Comparison of ENCODE assay signal across 20 cellular contexts in genomic region chr17:1431631-1432104, GRCh38. TPM values are rescaled to one million over a fixed set of nuclear protein-coding genes. Genes with fewer than 3 reads are reported as not detected.
A peak's percentile ranks its signal among the peaks of the same experiment; 100 is the strongest.
DNase-seq lines count a peak whose midpoint lies in the region; ATAC-seq and TF ChIP-seq lines count a peak whose summit lies in the region.
"Had no signal": no experiment of that assay in that cellular context is flagged by ENCODE, and none has a peak within 500 bp of the region (broad histone marks: within the 10 kb centered on the region; RNA-seq: fewer than 3 reads in every experiment).

No MANE protein-coding gene starts in this region.

- DNase-seq in CD4-positive, alpha-beta T cell = no peak
- DNase-seq in GM20000 (ENCODE audit: low spot score) (peak; percentile 36), DMS 273 treated with DMSO at 0.1 percent for 48 hours (lab: John Stamatoyannopoulos, UW) (no peak), suprapubic skin (ENCODE audit: low spot score in 2 of 2) (no peak)
- DNase-seq in central memory CD8-positive, alpha-beta T cell (ENCODE audit: low spot score in 2 of 2) = no peak
- DNase-seq: C1 segment of cervical spinal cord; kidney glomerular epithelial cell; midbrain; NCI-H1436 treated with DMSO at 0.1 percent for 48 hours; NCI-H345; stimulated activated CD4-positive, alpha-beta T cell treated with anti-CD3 and anti-CD28 coated beads, Interleukin-4, amount 100 ng/mL, for 4 hours; T1000; testis had no signal

- TF ChIP-seq POLR2A in suprapubic skin (IDR thresholded peaks at IDR 0.05) = no peak

- peaks cover 30% of the 10 kb centered on the region for H3K4me1 Mint-ChIP-seq in CD4-positive, alpha-beta T cell (ENCODE audit: low read depth)
- peaks cover 24% of the 10 kb centered on the region for H3K4me1 Mint-ChIP-seq in central memory CD8-positive, alpha-beta T cell

- H3K9me3 Mint-ChIP-seq in CD4-positive, alpha-beta T cell = no peaks in the 10 kb centered on the region
- H3K9me3 Mint-ChIP-seq in central memory CD8-positive, alpha-beta T cell = no peaks in the 10 kb centered on the region

- POLR2A ChIA-PET in CD4-positive, alpha-beta T cell (lab: Charles Lee) = no interaction called here

- peak overlapping the region; percentile 4 for H3K4me3 Mint-ChIP-seq in CD4-positive, alpha-beta T cell
- H3K4me3 Mint-ChIP-seq in central memory CD8-positive, alpha-beta T cell = no peak overlapping the region

- no peaks in the 10 kb centered on the region for H3K27me3 Mint-ChIP-seq in CD4-positive, alpha-beta T cell
- no peaks in the 10 kb centered on the region for H3K27me3 Mint-ChIP-seq in central memory CD8-positive, alpha-beta T cell

- no peak for TF ChIP-seq CTCF in CD4-positive, alpha-beta T cell (IDR thresholded peaks at IDR 0.05)
- TF ChIP-seq CTCF in GM20000 (IDR thresholded peaks at IDR 0.05; ENCODE audit: extremely low read depth, missing control alignments) (no peak), suprapubic skin (IDR thresholded peaks at IDR 0.05) (no peak)

- CTCF ChIA-PET in CD4-positive, alpha-beta T cell (lab: Charles Lee) = no interaction called here

- WGBS in suprapubic skin = 90% methylated on average over 2 of the region's 2 CpGs

- H3K36me3 Mint-ChIP-seq in CD4-positive, alpha-beta T cell (ENCODE audit: low read depth) = peaks cover 48% of the 10 kb centered on the region
- peaks cover 33% of the 10 kb centered on the region for H3K36me3 Mint-ChIP-seq in central memory CD8-positive, alpha-beta T cell (ENCODE audit: insufficient read depth)

- intact Hi-C loops in CD4-positive, alpha-beta T cell (cut with DNase I, micrococcal nuclease) = no loop called here

- H4K20me1 ChIP-seq in BLaER1 = peaks cover 98% of the 10 kb centered on the region

- H3K27me3 ChIP-seq in BLaER1 (no peaks in the 10 kb centered on the region), suprapubic skin (no peaks in the 10 kb centered on the region)
- no peaks in the 10 kb centered on the region for H3K27me3 ChIP-seq in CD4-positive, alpha-beta T cell (ENCODE audit: control insufficient read depth, insufficient read depth, low read length)
- H3K27me3 ChIP-seq: breast epithelium, testis had no signal

- TF ChIP-seq EP300 in suprapubic skin (IDR thresholded peaks at IDR 0.05) = no peak

- H3K27ac Mint-ChIP-seq in CD4-positive, alpha-beta T cell = no peak overlapping the region
- H3K27ac Mint-ChIP-seq in central memory CD8-positive, alpha-beta T cell (ENCODE audit: low read depth) = peak overlapping the region; percentile 22

- ATAC-seq in CD4-positive, alpha-beta T cell (ENCODE audit: poor library complexity) = no peak
- no peak for ATAC-seq in central memory CD8-positive, alpha-beta T cell (replicated peaks; ENCODE audit: extremely low read depth, poor library complexity, severe bottlenecking)
- ATAC-seq in HG03280 (IDR thresholded peaks at IDR 0.05; ENCODE audit: unreplicated experiment) (no peak), GM21723 (IDR thresholded peaks at IDR 0.05; ENCODE audit: unreplicated experiment) (no peak)

- H3K9me3 ChIP-seq in BLaER1 = no peaks in the 10 kb centered on the region
- H3K9me3 ChIP-seq in CD4-positive, alpha-beta T cell (ENCODE audit: control insufficient read depth, low read length) = no peaks in the 10 kb centered on the region
- no peaks in the 10 kb centered on the region for H3K9me3 ChIP-seq in suprapubic skin
- H3K9me3 ChIP-seq: breast epithelium, prostate gland, testis had no signal

- no peak overlapping the region for H3K27ac ChIP-seq in BLaER1
- no peak overlapping the region for H3K27ac ChIP-seq in CD4-positive, alpha-beta T cell (ENCODE audit: low read depth, low read length)
- no peak overlapping the region for H3K27ac ChIP-seq in suprapubic skin
- H3K27ac ChIP-seq: breast epithelium, prostate gland, SK-N-MC, skin epidermis had no signal

- H3K4me1 ChIP-seq in BLaER1 (peaks cover 16% of the 10 kb centered on the region), suprapubic skin (no peaks in the 10 kb centered on the region)
- H3K4me1 ChIP-seq: breast epithelium had no signal

- peak overlapping the region; percentile 59; the same call in 1 of the 2 replicates for H3K4me2 ChIP-seq in BLaER1

- H3K4me3 ChIP-seq in BLaER1 (no peak overlapping the region), suprapubic skin (no peak overlapping the region)
- H3K4me3 ChIP-seq: breast epithelium, prostate gland, SK-N-MC, skin epidermis, testis had no signal

- H3K36me3 ChIP-seq in BLaER1 (peaks cover 99% of the 10 kb centered on the region), suprapubic skin (peaks cover 39% of the 10 kb centered on the region)
- H3K36me3 ChIP-seq: breast epithelium, prostate gland had no signal

- H3K9ac ChIP-seq in BLaER1 = peak overlapping the region; percentile 27; the same call in 1 of the 2 replicates

RNA-seq across cellular contexts. Expression of gene CRK, which starts 24.4 kb away (rescaled TPM):
- 10 to 100 TPM; 13.6 to 14.5 TPM for total RNA-seq in CD4-positive, alpha-beta T cell
- total RNA-seq in suprapubic skin = 10 to 100 TPM; 38.9 to 53.7 (median 49.0) TPM

RNA-seq across cellular contexts. Expression of gene YWHAE, which starts 31.6 kb away (rescaled TPM):
- total RNA-seq in CD4-positive, alpha-beta T cell = 100 to 1,000 TPM; 116 to 133 TPM
- 100 to 1,000 TPM; 467 to 572 (median 520) TPM for total RNA-seq in suprapubic skin
